31 cellular contexts compared by ENCODE assay signal in the genomic region with DNA sequence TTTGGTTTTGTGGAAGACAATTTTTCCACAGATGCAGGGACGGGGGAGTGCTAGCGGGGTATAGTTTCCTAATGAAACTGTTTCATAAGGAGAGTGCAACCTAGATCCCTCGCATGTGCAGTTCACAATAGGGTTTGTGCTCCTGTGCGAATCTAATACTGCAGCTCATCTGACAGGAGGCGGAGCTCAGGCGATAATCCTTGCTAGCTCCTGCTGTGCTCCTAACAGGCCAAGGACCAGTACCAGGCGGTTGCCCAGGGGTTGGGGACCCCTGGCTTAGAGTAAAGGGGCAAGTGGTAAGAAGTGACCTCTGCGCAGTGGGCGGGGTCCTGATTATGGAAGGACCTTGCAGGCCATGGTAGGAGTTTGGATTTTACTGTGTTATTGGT. TPM values are rescaled to one million over a fixed set of nuclear protein-coding genes. Genes with fewer than 3 reads are reported as not detected.
A peak's percentile ranks its signal among the peaks of the same experiment; 100 is the strongest.
DNase-seq lines count a peak whose midpoint lies in the region; ATAC-seq and TF ChIP-seq lines count a peak whose summit lies in the region.
"Had no signal": no experiment of that assay in that cellular context is flagged by ENCODE, and none has a peak within 500 bp of the region (broad histone marks: within the 10 kb centered on the region; RNA-seq: fewer than 3 reads in every experiment).

No MANE protein-coding gene starts in this region.

- H3K4me3 ChIP-seq in testis: no peak overlapping the region
- H3K4me3 ChIP-seq: ascending aorta, esophagus squamous epithelium, heart left ventricle, smooth muscle cell, suprapubic skin had no signal

- no peak for TF ChIP-seq CTCF in nephron progenitor cell (IDR thresholded peaks at IDR 0.05)
- no peak for TF ChIP-seq CTCF in testis (IDR thresholded peaks at IDR 0.05)

- no peaks in the 10 kb centered on the region for H3K36me3 ChIP-seq in testis (ENCODE audit: low read depth, missing control alignments)
- H3K36me3 ChIP-seq: ascending aorta, esophagus squamous epithelium, heart left ventricle, suprapubic skin had no signal

- DNase-seq in NCI-H748 (lab: John Stamatoyannopoulos, UW; ENCODE audit: unreplicated experiment) (peak; percentile 13), NCI-H748 treated with DMSO at 0.1 percent for 48 hours (lab: John Stamatoyannopoulos, UW) (no peak), NCI-H82 (lab: John Stamatoyannopoulos, UW) (peak; percentile 87), nephron progenitor cell (peak; percentile 5), testis (peak; percentile 64), NCI-H446 treated with DMSO at 0.1 percent for 48 hours (lab: John Stamatoyannopoulos, UW) (no peak), GDM1 (lab: John Stamatoyannopoulos, UW) (no peak)
- DNase-seq: activated CD4-positive, alpha-beta T cell treated with anti-CD3 and anti-CD28 coated beads, Interleukin-2, amount 50 U/mL, for 4 hours; activated CD8-positive, alpha-beta memory T cell treated with anti-CD3 and anti-CD28 coated beads, Interleukin-2, amount 10 ng/mL, durations not matched to agents 7 days and 5 days; activated gamma-delta T cell treated with Interleukin-2 at 50 U/mL for 16 hours; activated T-cell treated with anti-CD3 and anti-CD28 coated beads, Interleukin-2, amount 50 U/mL, for 4 hours; CD4-positive, CD25-positive, alpha-beta regulatory T cell; esophagus squamous epithelium; foreskin keratinocyte; GOT3; heart left ventricle; midbrain; naive thymus-derived CD4-positive, alpha-beta T cell; NCI-H1417 treated with DMSO at 0.1 percent for 48 hours; NCI-H2029 treated with DMSO at 0.1 percent for 48 hours; occipital lobe; Right ventricle myocardium superior; stimulated activated naive CD4-positive, alpha-beta T cell treated with Interleukin-2 at 50 U/mL for 16 hours had no signal

- H3K36me3 Mint-ChIP-seq in nephron progenitor cell (ENCODE audit: low read depth): no peaks in the 10 kb centered on the region
- H3K36me3 Mint-ChIP-seq: CD4-positive, CD25-positive, alpha-beta regulatory T cell had no signal

- no peak overlapping the region for H3K27ac Mint-ChIP-seq in nephron progenitor cell
- H3K27ac Mint-ChIP-seq: activated CD8-positive, alpha-beta memory T cell treated with anti-CD3 and anti-CD28 coated beads, Interleukin-2, amount 10 ng/mL, durations not matched to agents 7 days and 5 days; CD4-positive, CD25-positive, alpha-beta regulatory T cell; T-helper 1 cell treated with Interleukin-12 subunit alpha and Interleukin-12 subunit beta and Interleukin-4 antibody, amounts not matched to agents 30 μg/mL and 1 μg/mL, for 36 hours had no signal

- H3K27ac ChIP-seq in testis: no peak overlapping the region
- H3K27ac ChIP-seq: ascending aorta, esophagus squamous epithelium, foreskin keratinocyte, heart left ventricle, suprapubic skin had no signal

- intact Hi-C loops in testis (cut with DNase I; ENCODE audit: low total_unique reads): no loop called here

- H3K27me3 ChIP-seq in testis: no peaks in the 10 kb centered on the region
- H3K27me3 ChIP-seq: ascending aorta, esophagus squamous epithelium, foreskin keratinocyte, suprapubic skin had no signal

- no peaks in the 10 kb centered on the region for H3K9me3 ChIP-seq in testis
- H3K9me3 ChIP-seq: ascending aorta, esophagus squamous epithelium, heart left ventricle, suprapubic skin had no signal

- H3K4me1 Mint-ChIP-seq in nephron progenitor cell: peaks cover 39% of the 10 kb centered on the region

- no peak for TF ChIP-seq POLR2A in testis (IDR thresholded peaks at IDR 0.05)

- ATAC-seq in HG02571 (IDR thresholded peaks at IDR 0.05; ENCODE audit: unreplicated experiment): no peak
- ATAC-seq: activated CD4-positive, CD25-positive, alpha-beta regulatory T cell treated with anti-CD3 and anti-CD28 coated beads, Interleukin-2, amount 50 U/mL, for 24 hours; activated CD8-positive, alpha-beta memory T cell treated with anti-CD3 and anti-CD28 coated beads, Interleukin-2, amount 10 ng/mL, durations not matched to agents 7 days and 5 days; activated T-cell treated with anti-CD3 and anti-CD28 coated beads, Interleukin-2, amount 50 U/mL, for 4 hours; foreskin keratinocyte; heart left ventricle; naive thymus-derived CD4-positive, alpha-beta T cell; Panc1; SK-N-SH treated with all-trans-retinoic acid at 6 μM for 48 hours had no signal

- no peak overlapping the region for H3K4me3 Mint-ChIP-seq in nephron progenitor cell
- H3K4me3 Mint-ChIP-seq: activated CD8-positive, alpha-beta memory T cell treated with anti-CD3 and anti-CD28 coated beads, Interleukin-2, amount 10 ng/mL, durations not matched to agents 7 days and 5 days; activated T-cell treated with anti-CD3 and anti-CD28 coated beads, Interleukin-2, amount 50 U/mL, for 4 hours; CD4-positive, CD25-positive, alpha-beta regulatory T cell; T-helper 1 cell treated with Interleukin-12 subunit alpha and Interleukin-12 subunit beta and Interleukin-4 antibody, amounts not matched to agents 30 μg/mL and 1 μg/mL, for 36 hours had no signal

- H3K4me1 ChIP-seq in testis: no peaks in the 10 kb centered on the region

- 45% methylated on average over 2 to 9 of the region's 9 CpGs for WGBS in testis, 2 donors

- H3K9me3 Mint-ChIP-seq in nephron progenitor cell: peaks cover 9% of the 10 kb centered on the region
- H3K9me3 Mint-ChIP-seq: activated T-cell treated with anti-CD3 and anti-CD28 coated beads, Interleukin-2, amount 50 U/mL, for 4 hours; T-helper 1 cell treated with Interleukin-12 subunit alpha and Interleukin-12 subunit beta and Interleukin-4 antibody, amounts not matched to agents 30 μg/mL and 1 μg/mL, for 36 hours had no signal

- H3K27me3 Mint-ChIP-seq in nephron progenitor cell (ENCODE audit: low read depth, poor library complexity): peaks cover 9% of the 10 kb centered on the region

RNA-seq across cellular contexts. Expression of gene SCML1, which starts 3.8 kb away (rescaled TPM):
- 100 to 1,000 TPM in 1 of 2 donors, 10 to 100 TPM in 1; 83.4 to 112 TPM for total RNA-seq in testis
- 49.8 TPM for polyA plus RNA-seq in testis (ENCODE audit: insufficient read depth, low read depth, low replicate concordance)

Comparison
In these comparisons a context has a peak if more than half of its experiments do, and no peak if none do; other contexts are left out.
1. DNase-seq: peak in NCI-H748 (single experiment), NCI-H82 (single experiment), nephron progenitor cell (single experiment) and testis (single experiment); none in NCI-H748 treated with DMSO at 0.1 percent for 48 hours (single experiment), NCI-H446 treated with DMSO at 0.1 percent for 48 hours (single experiment) and GDM1 (single experiment).